9 cellular contexts compared by ENCODE assay signal in the genomic region with DNA sequence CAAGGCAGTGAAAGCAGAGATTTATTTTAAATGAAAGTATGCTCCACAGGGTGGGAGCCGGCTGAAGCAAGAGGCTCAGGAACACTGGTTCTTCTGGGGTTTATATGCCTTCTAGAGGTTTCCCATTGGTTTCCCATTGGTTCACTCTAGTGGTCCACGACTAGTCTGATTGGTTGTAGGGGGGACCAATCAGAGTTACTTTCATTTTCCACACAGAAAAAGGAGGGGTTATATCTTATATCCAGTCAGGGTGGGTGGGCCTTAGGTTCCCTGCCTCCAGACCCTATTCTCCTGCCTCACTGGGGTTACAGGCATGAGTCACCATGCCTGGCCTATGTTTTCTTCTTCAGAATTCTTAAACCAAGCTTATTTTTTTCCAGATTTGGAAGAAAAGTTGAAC.
DNase-seq lines count a peak whose midpoint lies in the region; ATAC-seq and TF ChIP-seq lines count a peak whose summit lies in the region.
"Had no signal": no experiment of that assay in that cellular context is flagged by ENCODE, and none has a peak within 500 bp of the region (broad histone marks: within the 10 kb centered on the region; RNA-seq: fewer than 3 reads in every experiment).

No MANE protein-coding gene starts in this region.

- CTCF ChIA-PET in activated naive CD4-positive, alpha-beta T cell treated with anti-CD3 and anti-CD28 coated beads for 36 hours (lab: Charles Lee): interaction anchor here (0.9 to 4.7 kb wide), 3 partner anchors 11 to 197 kb away, joined by 3 to 24 read pairs (median 4); no protein-coding TSS in a partner anchor
- CTCF ChIA-PET in CD8-positive, alpha-beta memory T cell (lab: Charles Lee): interaction anchor here (1.2 to 2.7 kb wide), 2 partner anchors 13 to 196 kb away, joined by 3 to 10 read pairs; no protein-coding TSS in a partner anchor

- ATAC-seq in left ventricle myocardium superior (peak; percentile 3), thoracic aorta (ENCODE audit: insufficient number of reproducible peaks, low FRiP score, low read depth) (no peak), left lobe of liver (no peak), GM19023 (IDR thresholded peaks at IDR 0.05; ENCODE audit: unreplicated experiment) (no peak)

- intact Hi-C loops in activated naive CD4-positive, alpha-beta T cell treated with anti-CD3 and anti-CD28 coated beads for 36 hours (cut with micrococcal nuclease): no loop called here
- intact Hi-C loops in left ventricle myocardium superior (cut with micrococcal nuclease): no loop called here

- H3K27ac ChIP-seq in VCaP (peak overlapping the region; percentile 88), thoracic aorta (peak overlapping the region; percentile 64 to 87)
- H3K27ac ChIP-seq in CD8-positive, alpha-beta memory T cell (ENCODE audit: low read depth, low read length): no peak overlapping the region

- no peak overlapping the region for H3K4me3 ChIP-seq in thoracic aorta
- no peak overlapping the region for H3K4me3 ChIP-seq in CD8-positive, alpha-beta memory T cell (ENCODE audit: low read length)

- H3K4me3 Mint-ChIP-seq in activated naive CD4-positive, alpha-beta T cell treated with anti-CD3 and anti-CD28 coated beads for 36 hours: no peak overlapping the region
- H3K4me3 Mint-ChIP-seq in CD8-positive, alpha-beta memory T cell: no peak overlapping the region

- H3K36me3 ChIP-seq in thoracic aorta: peaks cover 13% of the 10 kb centered on the region
- H3K36me3 ChIP-seq in CD8-positive, alpha-beta memory T cell (ENCODE audit: insufficient read depth, low read length): peaks cover 18% of the 10 kb centered on the region

- no peaks in the 10 kb centered on the region for H3K9me3 ChIP-seq in thoracic aorta
- no peaks in the 10 kb centered on the region for H3K9me3 ChIP-seq in CD8-positive, alpha-beta memory T cell (ENCODE audit: low read length)

- peaks cover 29% of the 10 kb centered on the region for H3K36me3 Mint-ChIP-seq in activated naive CD4-positive, alpha-beta T cell treated with anti-CD3 and anti-CD28 coated beads for 36 hours (ENCODE audit: low read depth)
- peaks cover 0 to 79% (median 15%) of the 10 kb centered on the region in 3 donors for H3K36me3 Mint-ChIP-seq in CD8-positive, alpha-beta memory T cell

- H3K9me3 Mint-ChIP-seq in activated naive CD4-positive, alpha-beta T cell treated with anti-CD3 and anti-CD28 coated beads for 36 hours: no peaks in the 10 kb centered on the region
- H3K9me3 Mint-ChIP-seq in CD8-positive, alpha-beta memory T cell: no peaks in the 10 kb centered on the region

- peak overlapping the region; percentile 24 for H3K27ac Mint-ChIP-seq in activated naive CD4-positive, alpha-beta T cell treated with anti-CD3 and anti-CD28 coated beads for 36 hours
- peak overlapping the region in 2 of 8 donors; percentile 37 to 72 for H3K27ac Mint-ChIP-seq in CD8-positive, alpha-beta memory T cell

- no peaks in the 10 kb centered on the region for H3K27me3 ChIP-seq in thoracic aorta (replicated peaks; ENCODE audit: insufficient read depth)
- H3K27me3 ChIP-seq in CD8-positive, alpha-beta memory T cell (ENCODE audit: insufficient read depth, low read length, poor library complexity, severe bottlenecking): no peaks in the 10 kb centered on the region

- H3K4me1 ChIP-seq in thoracic aorta (ENCODE audit: control insufficient read depth in 1 of 2, low read depth in 2 of 2): peaks cover 23 to 75% of the 10 kb centered on the region in 2 donors
- no peaks in the 10 kb centered on the region for H3K4me1 ChIP-seq in CD8-positive, alpha-beta memory T cell (ENCODE audit: insufficient read depth, low read length)

- H3K27me3 Mint-ChIP-seq in activated naive CD4-positive, alpha-beta T cell treated with anti-CD3 and anti-CD28 coated beads for 36 hours (ENCODE audit: low read depth): no peaks in the 10 kb centered on the region
- H3K27me3 Mint-ChIP-seq in CD8-positive, alpha-beta memory T cell: no peaks in the 10 kb centered on the region

- TF ChIP-seq CTCF in VCaP (conservative IDR thresholded peaks at IDR 0.05): no peak
- TF ChIP-seq CTCF in thoracic aorta (IDR thresholded peaks at IDR 0.05): no peak

- POLR2A ChIA-PET in CD8-positive, alpha-beta memory T cell (lab: Charles Lee): no interaction called here

- no peak for DNase-seq in activated naive CD4-positive, alpha-beta T cell treated with anti-CD3 and anti-CD28 coated beads for 36 hours
- no peak for DNase-seq in activated naive CD4-positive, alpha-beta T cell treated with anti-CD3 and anti-CD28 coated beads, Interleukin-2, amount 50 U/mL, for 16 hours
- no peak for DNase-seq in left ventricle myocardium superior
- no peak for DNase-seq in thoracic aorta (ENCODE audit: low spot score)
- DNase-seq in left lobe of liver (ENCODE audit: low spot score): no peak
- DNase-seq in CD8-positive, alpha-beta memory T cell: no peak
- DNase-seq: left cardiac atrium had no signal

- H3K4me1 Mint-ChIP-seq in activated naive CD4-positive, alpha-beta T cell treated with anti-CD3 and anti-CD28 coated beads for 36 hours (ENCODE audit: low read depth): peaks cover 22% of the 10 kb centered on the region
- peaks cover 20 to 33% (median 31%) of the 10 kb centered on the region in 3 donors for H3K4me1 Mint-ChIP-seq in CD8-positive, alpha-beta memory T cell
